In genomic region chr5:56873056-56873455, GRCh38 we compare ENCODE assay signal across 14 cellular contexts.
"Had no signal": no experiment of that assay in that cellular context is flagged by ENCODE, and none has a peak within 500 bp of the region (broad histone marks: within the 10 kb centered on the region; RNA-seq: fewer than 3 reads in every experiment).

No MANE protein-coding gene starts in this region.

- ATAC-seq: gastrocnemius medialis, heart left ventricle, SK-N-SH treated with all-trans-retinoic acid at 6 μM for 48 hours had no signal

- H3K36me3 ChIP-seq: ovary had no signal

- FAIRE-seq: astrocyte, bronchial epithelial cell had no signal

- H3K4me3 ChIP-seq: gastrocnemius medialis, heart left ventricle, ovary, right lobe of liver, smooth muscle cell, thoracic aorta had no signal

- H3K4me1 ChIP-seq: gastrocnemius medialis, right lobe of liver had no signal

- H3K9me3 ChIP-seq: gastrocnemius medialis, heart left ventricle, ovary, right lobe of liver, thoracic aorta had no signal

- DNase-seq: activated CD4-positive, alpha-beta T cell treated with anti-CD3 and anti-CD28 coated beads for 48 hours; activated gamma-delta T cell treated with Interleukin-2 at 50 U/mL for 16 hours; endodermal cell; gastrocnemius medialis; heart left ventricle; ovary; right lobe of liver had no signal

- H3K4me3 Mint-ChIP-seq: endodermal cell, mesothelial cell of epicardium, neural crest cell had no signal

- H3K9me3 Mint-ChIP-seq: endodermal cell, mesothelial cell of epicardium, neural crest cell had no signal

- H3K4me2 ChIP-seq: smooth muscle cell had no signal

- H3K27ac Mint-ChIP-seq: endodermal cell had no signal

- H3K27ac ChIP-seq: gastrocnemius medialis, ovary, right lobe of liver, thoracic aorta had no signal

- H3K27me3 ChIP-seq: gastrocnemius medialis, heart left ventricle, ovary, right lobe of liver had no signal

- H3K4me1 Mint-ChIP-seq: mesothelial cell of epicardium, neural crest cell had no signal
